16 cellular contexts compared by ENCODE assay signal in the genomic region with DNA sequence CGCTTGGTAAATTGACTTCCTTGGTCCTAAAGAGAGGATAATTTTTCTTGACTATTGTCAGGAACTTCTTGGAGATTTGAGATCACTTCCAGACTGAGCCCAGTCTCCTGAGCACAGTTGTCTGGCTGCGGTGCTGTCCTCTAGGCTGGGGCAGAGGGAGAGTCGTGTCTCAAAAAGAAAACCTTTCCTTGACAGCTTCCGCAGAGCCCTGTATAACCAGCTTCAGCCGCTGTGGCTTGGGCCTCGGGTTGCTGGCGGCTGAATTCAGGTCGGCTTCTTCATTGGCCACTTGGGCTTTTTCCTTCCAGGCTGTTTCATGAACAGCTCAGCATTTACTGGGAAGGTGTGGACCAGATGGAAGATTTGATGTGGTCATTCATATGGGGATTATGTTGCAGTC.
A peak's percentile ranks its signal among the peaks of the same experiment; 100 is the strongest.
DNase-seq lines count a peak whose midpoint lies in the region; ATAC-seq and TF ChIP-seq lines count a peak whose summit lies in the region.
"Had no signal": no experiment of that assay in that cellular context is flagged by ENCODE, and none has a peak within 500 bp of the region (broad histone marks: within the 10 kb centered on the region; RNA-seq: fewer than 3 reads in every experiment).

No MANE protein-coding gene starts in this region.

- peaks cover 0 to 90% (median 17%) of the 10 kb centered on the region in 3 donors for H3K36me3 ChIP-seq in esophagus squamous epithelium
- H3K36me3 ChIP-seq in muscle layer of duodenum (ENCODE audit: control insufficient read depth in 1 of 2, insufficient read depth in 2 of 2, low read length in 2 of 2): peaks cover 39 to 49% of the 10 kb centered on the region in 2 donors
- peaks cover 45 to 100% (median 97%) of the 10 kb centered on the region in 4 donors for H3K36me3 ChIP-seq in stomach

- no peak for DNase-seq in esophagus squamous epithelium (lab: John Stamatoyannopoulos, UW)
- no peak for DNase-seq in stomach
- no peak for DNase-seq in chondrocyte (ENCODE audit: low spot score)
- DNase-seq: Calu3; CD8-positive, alpha-beta T cell; DMS79 treated with DMSO at 0.1 percent for 48 hours; GF-D8; GOT3; H7; HFFc6 had no signal

- no peak for ATAC-seq in HG03095 (IDR thresholded peaks at IDR 0.05; ENCODE audit: unreplicated experiment)
- ATAC-seq in HG02840 (IDR thresholded peaks at IDR 0.05; ENCODE audit: low FRiP score, unreplicated experiment): no peak
- ATAC-seq: CD8-positive, alpha-beta T cell; HCT116 had no signal

- H3K27me3 ChIP-seq in esophagus squamous epithelium (no peaks in the 10 kb centered on the region), muscle layer of duodenum (ENCODE audit: low read depth, low read length) (no peaks in the 10 kb centered on the region), stomach (no peaks in the 10 kb centered on the region)
- H3K27me3 ChIP-seq: BLaER1 treated with 17β-estradiol and CSF1 and Interleukin-3, amounts not matched to agents 10 nM and 100 nM had no signal

- no peak for TF ChIP-seq EP300 in stomach (IDR thresholded peaks at IDR 0.05)

- TF ChIP-seq POLR2A in esophagus squamous epithelium (IDR thresholded peaks at IDR 0.05) (no peak), stomach (IDR thresholded peaks at IDR 0.05) (no peak)

- H3K27me3 Mint-ChIP-seq in chondrocyte (ENCODE audit: low read depth): no peaks in the 10 kb centered on the region
- H3K27me3 Mint-ChIP-seq: B cell had no signal

- H3K9me3 Mint-ChIP-seq in chondrocyte (ENCODE audit: low read depth): no peaks in the 10 kb centered on the region
- H3K9me3 Mint-ChIP-seq: CD8-positive, alpha-beta T cell; HFFc6 had no signal

- peak overlapping the region in 3 of 4 donors; percentile 34 to 72 (median 65) for H3K27ac ChIP-seq in esophagus squamous epithelium
- peak overlapping the region; percentile 93 for H3K27ac ChIP-seq in muscle layer of duodenum (ENCODE audit: low read length)
- H3K27ac ChIP-seq in stomach: peak overlapping the region in 4 of 5 donors; percentile 36 to 83 (median 64)
- H3K27ac ChIP-seq: BLaER1 treated with 17β-estradiol and CSF1 and Interleukin-3, amounts not matched to agents 10 nM and 100 nM had no signal

- peaks cover 3 to 35% (median 14%) of the 10 kb centered on the region in 3 donors for H3K4me1 ChIP-seq in esophagus squamous epithelium
- peaks cover 0 to 9% of the 10 kb centered on the region in 2 donors for H3K4me1 ChIP-seq in muscle layer of duodenum (ENCODE audit: control insufficient read depth in 1 of 2, insufficient read depth in 2 of 2, low read length in 2 of 2)
- H3K4me1 ChIP-seq in stomach: peaks cover 0 to 7% (median 0%) of the 10 kb centered on the region in 4 donors

- H3K4me3 ChIP-seq in esophagus squamous epithelium (no peak overlapping the region), muscle layer of duodenum (ENCODE audit: low read depth in 1 of 2, low read length in 2 of 2) (peak overlapping the region in 1 of 2 donors; percentile 38), stomach (no peak overlapping the region)
- H3K4me3 ChIP-seq: BLaER1 treated with 17β-estradiol and CSF1 and Interleukin-3, amounts not matched to agents 10 nM and 100 nM had no signal

- H3K4me1 Mint-ChIP-seq in chondrocyte (ENCODE audit: low read depth): peaks cover 3% of the 10 kb centered on the region
- H3K4me1 Mint-ChIP-seq: B cell had no signal

- no peaks in the 10 kb centered on the region for H3K9me3 ChIP-seq in esophagus squamous epithelium
- no peaks in the 10 kb centered on the region for H3K9me3 ChIP-seq in muscle layer of duodenum (ENCODE audit: control insufficient read depth in 1 of 2, low read length in 2 of 2)
- no peaks in the 10 kb centered on the region for H3K9me3 ChIP-seq in stomach
- H3K9me3 ChIP-seq: BLaER1 treated with 17β-estradiol and CSF1 and Interleukin-3, amounts not matched to agents 10 nM and 100 nM had no signal

- no peak for TF ChIP-seq CTCF in esophagus squamous epithelium (IDR thresholded peaks at IDR 0.05)
- TF ChIP-seq CTCF in stomach (IDR thresholded peaks at IDR 0.05): no peak
- TF ChIP-seq CTCF in chondrocyte (IDR thresholded peaks at IDR 0.05): no peak

- no peak overlapping the region for H3K27ac Mint-ChIP-seq in chondrocyte (ENCODE audit: unreplicated experiment)
- H3K27ac Mint-ChIP-seq: B cell; CD8-positive, alpha-beta T cell; HFFc6 had no signal

- intact Hi-C loops in esophagus squamous epithelium (cut with DNase I) (no loop called here), stomach (cut with DNase I; ENCODE audit: low total_unique reads) (no loop called here)

- WGBS in esophagus squamous epithelium, 2 donors: 81 to 100% methylated on average over 8 of the region's 8 CpGs
- 86 to 97% (median 96%) methylated on average over 8 of the region's 8 CpGs for WGBS in stomach, 5 donors

- H3K4me3 Mint-ChIP-seq in chondrocyte (ENCODE audit: unreplicated experiment): no peak overlapping the region
- H3K4me3 Mint-ChIP-seq: B cell; CD8-positive, alpha-beta T cell; HFFc6 had no signal

- H3K36me3 Mint-ChIP-seq in chondrocyte (ENCODE audit: low read depth): peaks cover 25% of the 10 kb centered on the region
